In the genomic region with DNA sequence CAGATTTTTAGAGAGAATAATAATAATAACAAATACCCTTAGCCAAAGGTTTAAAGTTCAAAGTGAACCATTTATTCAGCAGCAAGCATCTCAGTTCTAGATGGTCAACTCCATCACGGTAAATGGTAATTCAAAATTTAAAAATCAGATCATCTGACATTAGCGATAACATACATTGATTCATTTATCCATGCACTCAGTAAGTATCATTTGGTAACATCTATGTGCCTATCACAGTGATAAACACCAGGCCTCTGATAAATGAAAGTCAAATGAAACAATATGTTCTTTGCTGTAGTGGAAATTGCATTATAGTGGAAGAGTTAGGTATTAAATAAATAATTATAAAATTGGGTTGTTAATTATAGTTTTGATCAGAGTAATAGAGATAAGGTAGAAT, we compare ENCODE assay signal across 9 cellular contexts.
"Had no signal": no experiment of that assay in that cellular context is flagged by ENCODE, and none has a peak within 500 bp of the region (broad histone marks: within the 10 kb centered on the region; RNA-seq: fewer than 3 reads in every experiment).

No MANE protein-coding gene starts in this region.

- H3K4me3 Mint-ChIP-seq: GM23338, H9, HFFc6 had no signal

- H2AFZ ChIP-seq: GM23248, GM23338 had no signal

- H3K4me2 ChIP-seq: GM23338 had no signal

- H3K4me3 ChIP-seq: GM23248, GM23338, HAP-1 had no signal

- H3K27ac ChIP-seq: GM23248 had no signal

- H3K9me3 ChIP-seq: HAP-1 had no signal

- DNase-seq: GM23248, GOT3, H7, H9, HCEC 1CT, HFFc6 had no signal

- H3K36me3 ChIP-seq: HAP-1 had no signal

- ATAC-seq: GM23338, HCT116 had no signal

- H3K4me1 ChIP-seq: HAP-1 had no signal

- H3K27ac Mint-ChIP-seq: GM23338, H9, HFFc6 had no signal

- H3K9me3 Mint-ChIP-seq: GM23338, H9 had no signal

- H3K9ac ChIP-seq: GM23248 had no signal
